Comparison of ENCODE assay signal across 20 cellular contexts in the genomic region with DNA sequence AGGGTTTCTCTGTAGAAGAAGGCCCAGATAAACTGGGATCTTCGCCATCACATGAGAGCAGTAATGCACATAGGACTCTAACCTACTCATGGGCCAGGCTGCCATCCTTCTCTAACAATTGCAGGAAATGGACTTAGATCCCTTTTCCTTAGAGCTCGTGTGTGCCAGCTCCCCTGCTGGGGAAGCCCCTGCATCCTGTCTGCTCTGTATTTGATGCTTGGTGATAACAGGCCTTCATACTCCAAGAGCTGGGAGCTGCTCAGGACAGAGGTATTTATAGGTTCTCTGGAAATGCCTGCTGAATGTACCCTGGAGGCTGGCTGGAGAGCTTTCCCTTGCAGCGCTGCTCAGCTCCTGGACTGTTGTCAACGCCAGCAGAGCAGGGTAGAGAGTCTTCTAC.
DNase-seq lines count a peak whose midpoint lies in the region; ATAC-seq, FAIRE-seq and TF ChIP-seq lines count a peak whose summit lies in the region.
"Had no signal": no experiment of that assay in that cellular context is flagged by ENCODE, and none has a peak within 500 bp of the region (broad histone marks: within the 10 kb centered on the region; RNA-seq: fewer than 3 reads in every experiment).

No MANE protein-coding gene starts in this region.

- H3K4me1 Mint-ChIP-seq in nephron progenitor cell, result peaks cover 4% of the 10 kb centered on the region
- H3K4me1 Mint-ChIP-seq: naive B cell had no signal

- in situ Hi-C loops in HepG2 (cut with HindIII; ENCODE audit: extremely low pct_ligation_motif_present, low pct_unique_long_range_greater_than_20kb), result no loop called here

- H4K20me1 ChIP-seq in HepG2 (ENCODE audit: insufficient read depth, low read length), result no peaks in the 10 kb centered on the region
- H4K20me1 ChIP-seq: BLaER1 treated with 17β-estradiol and CSF1 and Interleukin-3, amounts not matched to agents 10 nM and 100 nM had no signal

- DNase-seq in ELR (ENCODE audit: low read depth) (peak; percentile 12), SK-N-DZ (ENCODE audit: low spot score) (peak; percentile 79), left cardiac atrium (peak; percentile 16), psoas muscle (peak in 1 of 2 donors; percentile 10), nephron progenitor cell (no peak), HepG2 (ENCODE audit: low spot score) (no peak)
- DNase-seq: activated CD8-positive, alpha-beta memory T cell treated with anti-CD3 and anti-CD28 coated beads for 24 hours; activated naive CD4-positive, alpha-beta T cell; foreskin fibroblast; naive B cell; NCI-H2081 treated with DMSO at 0.1 percent for 48 hours; NK-92 treated with Interleukin-12 subunit alpha and Interleukin-12 subunit beta, amount 100 ng/mL, for 24 hours; SHP77 had no signal

- TF ChIP-seq EP300 in HepG2 (IDR thresholded peaks at IDR 0.05; ENCODE audit: low read depth in 2 of 2, low read length in 2 of 2) (no peak), HepG2 (CRISPR knock-in tag; IDR thresholded peaks at IDR 0.05; ENCODE audit: borderline replicate concordance) (no peak)

- no TSS peak for BruUV-seq in HepG2 (replicated peaks; lab: Mats Ljungman, UMichigan)

- TF ChIP-seq RAD21 in HepG2 (CRISPR knock-in tag; IDR thresholded peaks at IDR 0.05), result no peak

- H2AFZ ChIP-seq in HepG2 (ENCODE audit: low read length), result no peak overlapping the region

- H3K36me3 ChIP-seq in psoas muscle (ENCODE audit: insufficient read depth in 1 of 2, low read depth in 1 of 2), result no peaks in the 10 kb centered on the region
- H3K36me3 ChIP-seq in HepG2 (replicated peaks in 1 of 2; ENCODE audit: control insufficient read depth in 1 of 2, insufficient read depth in 2 of 2, low read length in 2 of 2), result no peaks in the 10 kb centered on the region
- H3K36me3 ChIP-seq: BLaER1 treated with 17β-estradiol and CSF1 and Interleukin-3, amounts not matched to agents 10 nM and 100 nM; tibial nerve had no signal

- no peak overlapping the region for H3K9ac ChIP-seq in HepG2 (ENCODE audit: insufficient read depth, low read depth, low read length)
- H3K9ac ChIP-seq: BLaER1 treated with 17β-estradiol and CSF1 and Interleukin-3, amounts not matched to agents 10 nM and 100 nM had no signal

- TF ChIP-seq POLR2A in HepG2 (IDR thresholded peaks at IDR 0.05; ENCODE audit: insufficient read depth in 1 of 2, low read depth in 2 of 2, low read length in 2 of 2), result no peak

- H3K4me1 ChIP-seq in psoas muscle (peaks cover 8% of the 10 kb centered on the region), HepG2 (ENCODE audit: insufficient read depth, low read length) (no peaks in the 10 kb centered on the region)
- H3K4me1 ChIP-seq: body of pancreas had no signal

- no peak overlapping the region for H3K4me2 ChIP-seq in HepG2 (ENCODE audit: low read depth, low read length)
- H3K4me2 ChIP-seq: BLaER1 treated with 17β-estradiol and CSF1 and Interleukin-3, amounts not matched to agents 10 nM and 100 nM had no signal

- CTCF ChIA-PET in HepG2 (lab: Yijun Ruan, JAX; ENCODE audit: low intra/inter-chr PET ratio, low total read pairs), result no interaction called here

- no peaks in the 10 kb centered on the region for H3K9me3 ChIP-seq in psoas muscle
- no peaks in the 10 kb centered on the region for H3K9me3 ChIP-seq in HepG2 (ENCODE audit: low read length)
- H3K9me3 ChIP-seq: BLaER1 treated with 17β-estradiol and CSF1 and Interleukin-3, amounts not matched to agents 10 nM and 100 nM; body of pancreas; tibial nerve had no signal

- no peak overlapping the region for H3K27ac ChIP-seq in psoas muscle
- no peak overlapping the region for H3K27ac ChIP-seq in HepG2 (ENCODE audit: extremely low read length, insufficient read depth, low read length)
- H3K27ac ChIP-seq: BLaER1 treated with 17β-estradiol and CSF1 and Interleukin-3, amounts not matched to agents 10 nM and 100 nM; body of pancreas; tibial nerve had no signal

- 37 to 49% (median 46%) methylated on average over 3 to 4 of the region's 4 CpGs for WGBS in psoas muscle, 3 donors
- 15% methylated on average over 4 of the region's 4 CpGs for WGBS in HepG2 (ENCODE audit: low lambda C conversion rate)

- no peaks in the 10 kb centered on the region for H3K9me3 Mint-ChIP-seq in nephron progenitor cell
- H3K9me3 Mint-ChIP-seq: naive B cell had no signal

- H3K4me3 Mint-ChIP-seq in nephron progenitor cell, result no peak overlapping the region
- H3K4me3 Mint-ChIP-seq: naive B cell had no signal

- no peak for FAIRE-seq in HepG2 (lab: Jason Lieb, UNC)
- FAIRE-seq: keratinocyte, TTC549 had no signal

- no peaks in the 10 kb centered on the region for H3K79me2 ChIP-seq in HepG2 (ENCODE audit: insufficient read depth, low read length)

- H3K27me3 Mint-ChIP-seq in nephron progenitor cell (ENCODE audit: low read depth, poor library complexity), result peaks cover 15% of the 10 kb centered on the region

- H3K27ac Mint-ChIP-seq in nephron progenitor cell, result no peak overlapping the region
- H3K27ac Mint-ChIP-seq: naive B cell had no signal

- H3K4me3 ChIP-seq in psoas muscle (no peak overlapping the region), HepG2 (replicated peaks in 1 of 3; ENCODE audit: insufficient read depth in 1 of 3, low read depth in 2 of 3, low read length in 3 of 3) (no peak overlapping the region)
- H3K4me3 ChIP-seq: BLaER1 treated with 17β-estradiol and CSF1 and Interleukin-3, amounts not matched to agents 10 nM and 100 nM; body of pancreas; tibial nerve had no signal

- ATAC-seq in left cardiac atrium, result peak; percentile 81 to 89
- peak in 3 of 4 donors; percentile 27 to 60 (median 46) for ATAC-seq in psoas muscle
- no peak for ATAC-seq in GM21825 (IDR thresholded peaks at IDR 0.05; ENCODE audit: unreplicated experiment)
- ATAC-seq in GM19023 (IDR thresholded peaks at IDR 0.05; ENCODE audit: unreplicated experiment), result no peak
- no peak; the same call in 2 of the 3 replicates for ATAC-seq in HepG2
- ATAC-seq: body of pancreas had no signal

- H3K27me3 ChIP-seq in psoas muscle (ENCODE audit: insufficient read depth in 3 of 3, low read length in 2 of 3) (no peaks in the 10 kb centered on the region), HepG2 (ENCODE audit: control insufficient read depth in 1 of 2, insufficient read depth in 2 of 2, low read length in 2 of 2) (no peaks in the 10 kb centered on the region; a peak in 1 of 5 replicates)
- H3K27me3 ChIP-seq: BLaER1 treated with 17β-estradiol and CSF1 and Interleukin-3, amounts not matched to agents 10 nM and 100 nM; tibial nerve had no signal

- POLR2A ChIA-PET in HepG2 (lab: Yijun Ruan, JAX), result no interaction called here

- TF ChIP-seq CTCF in psoas muscle (IDR thresholded peaks at IDR 0.05) (no peak), nephron progenitor cell (IDR thresholded peaks at IDR 0.05) (no peak), HepG2 (CRISPR knock-in tag; IDR thresholded peaks at IDR 0.05) (no peak)

- intact Hi-C loops in left cardiac atrium (cut with DNase I), result no loop called here
- intact Hi-C loops in psoas muscle (cut with DNase I), result no loop called here
- intact Hi-C loops in HepG2 (cut with micrococcal nuclease; ENCODE audit: unreplicated experiment), result no loop called here

- no peaks in the 10 kb centered on the region for H3K36me3 Mint-ChIP-seq in nephron progenitor cell (ENCODE audit: low read depth)
- H3K36me3 Mint-ChIP-seq: naive B cell had no signal

TF ChIP-seq in HepG2, 621 proteins besides CTCF, POLR2A, EP300 and RAD21 (continues in another document):
- TF ChIP-seq ZNF335 (CRISPR knock-in tag; IDR thresholded peaks at IDR 0.05) (no peak), ZNF230 (CRISPR knock-in tag; IDR thresholded peaks at IDR 0.05) (no peak), ZNF720 (CRISPR knock-in tag; IDR thresholded peaks at IDR 0.05) (no peak), SIN3B (IDR thresholded peaks at IDR 0.05; ENCODE audit: low read length) (no peak), NCOA2 (CRISPR knock-in tag; IDR thresholded peaks at IDR 0.05) (no peak), NBN (conservative IDR thresholded peaks at IDR 0.05) (no peak), EEA1 (CRISPR knock-in tag; IDR thresholded peaks at IDR 0.05; ENCODE audit: borderline replicate concordance) (no peak), ZNF282 (IDR thresholded peaks at IDR 0.05; ENCODE audit: partially characterized antibody) (no peak), ZNF660 (CRISPR knock-in tag; IDR thresholded peaks at IDR 0.05; ENCODE audit: borderline replicate concordance, low read depth) (no peak), GTF3A (CRISPR knock-in tag; conservative IDR thresholded peaks at IDR 0.05) (no peak), ZNF484 (CRISPR knock-in tag; IDR thresholded peaks at IDR 0.05; ENCODE audit: borderline replicate concordance, low read depth) (no peak), SETDB1 (CRISPR knock-in tag; IDR thresholded peaks at IDR 0.05; ENCODE audit: borderline replicate concordance) (no peak)
- TF ChIP-seq, protein P1, sequence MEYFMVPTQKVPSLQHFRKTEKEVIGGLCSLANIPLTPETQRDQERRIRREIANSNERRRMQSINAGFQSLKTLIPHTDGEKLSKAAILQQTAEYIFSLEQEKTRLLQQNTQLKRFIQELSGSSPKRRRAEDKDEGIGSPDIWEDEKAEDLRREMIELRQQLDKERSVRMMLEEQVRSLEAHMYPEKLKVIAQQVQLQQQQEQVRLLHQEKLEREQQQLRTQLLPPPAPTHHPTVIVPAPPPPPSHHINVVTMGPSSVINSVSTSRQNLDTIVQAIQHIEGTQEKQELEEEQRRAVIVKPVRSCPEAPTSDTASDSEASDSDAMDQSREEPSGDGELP (IDR thresholded peaks at IDR 0.05; ENCODE audit: borderline replicate concordance, low read depth), result no peak
- TF ChIP-seq, protein P2, sequence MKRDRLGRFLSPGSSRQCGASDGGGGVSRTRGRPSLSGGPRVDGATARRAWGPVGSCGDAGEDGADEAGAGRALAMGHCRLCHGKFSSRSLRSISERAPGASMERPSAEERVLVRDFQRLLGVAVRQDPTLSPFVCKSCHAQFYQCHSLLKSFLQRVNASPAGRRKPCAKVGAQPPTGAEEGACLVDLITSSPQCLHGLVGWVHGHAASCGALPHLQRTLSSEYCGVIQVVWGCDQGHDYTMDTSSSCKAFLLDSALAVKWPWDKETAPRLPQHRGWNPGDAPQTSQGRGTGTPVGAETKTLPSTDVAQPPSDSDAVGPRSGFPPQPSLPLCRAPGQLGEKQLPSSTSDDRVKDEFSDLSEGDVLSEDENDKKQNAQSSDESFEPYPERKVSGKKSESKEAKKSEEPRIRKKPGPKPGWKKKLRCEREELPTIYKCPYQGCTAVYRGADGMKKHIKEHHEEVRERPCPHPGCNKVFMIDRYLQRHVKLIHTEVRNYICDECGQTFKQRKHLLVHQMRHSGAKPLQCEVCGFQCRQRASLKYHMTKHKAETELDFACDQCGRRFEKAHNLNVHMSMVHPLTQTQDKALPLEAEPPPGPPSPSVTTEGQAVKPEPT (CRISPR knock-in tag; IDR thresholded peaks at IDR 0.05; ENCODE audit: low read depth), result no peak
- TF ChIP-seq, protein P3, sequence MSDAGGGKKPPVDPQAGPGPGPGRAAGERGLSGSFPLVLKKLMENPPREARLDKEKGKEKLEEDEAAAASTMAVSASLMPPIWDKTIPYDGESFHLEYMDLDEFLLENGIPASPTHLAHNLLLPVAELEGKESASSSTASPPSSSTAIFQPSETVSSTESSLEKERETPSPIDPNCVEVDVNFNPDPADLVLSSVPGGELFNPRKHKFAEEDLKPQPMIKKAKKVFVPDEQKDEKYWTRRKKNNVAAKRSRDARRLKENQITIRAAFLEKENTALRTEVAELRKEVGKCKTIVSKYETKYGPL (CRISPR knock-in tag; IDR thresholded peaks at IDR 0.05), result no peak

Comparison
In these comparisons a context has a peak if more than half of its experiments do, and no peak if none do; other contexts are left out.
1. DNase-seq: peak in ELR (single experiment), SK-N-DZ (single experiment) and left cardiac atrium (single experiment); none in nephron progenitor cell (single experiment) and HepG2 (single experiment).
2. ATAC-seq: peak in left cardiac atrium (2 of 2) and psoas muscle (3 of 4); none in GM21825 (single experiment), GM19023 (single experiment) and HepG2 (single experiment).